In the genomic region with DNA sequence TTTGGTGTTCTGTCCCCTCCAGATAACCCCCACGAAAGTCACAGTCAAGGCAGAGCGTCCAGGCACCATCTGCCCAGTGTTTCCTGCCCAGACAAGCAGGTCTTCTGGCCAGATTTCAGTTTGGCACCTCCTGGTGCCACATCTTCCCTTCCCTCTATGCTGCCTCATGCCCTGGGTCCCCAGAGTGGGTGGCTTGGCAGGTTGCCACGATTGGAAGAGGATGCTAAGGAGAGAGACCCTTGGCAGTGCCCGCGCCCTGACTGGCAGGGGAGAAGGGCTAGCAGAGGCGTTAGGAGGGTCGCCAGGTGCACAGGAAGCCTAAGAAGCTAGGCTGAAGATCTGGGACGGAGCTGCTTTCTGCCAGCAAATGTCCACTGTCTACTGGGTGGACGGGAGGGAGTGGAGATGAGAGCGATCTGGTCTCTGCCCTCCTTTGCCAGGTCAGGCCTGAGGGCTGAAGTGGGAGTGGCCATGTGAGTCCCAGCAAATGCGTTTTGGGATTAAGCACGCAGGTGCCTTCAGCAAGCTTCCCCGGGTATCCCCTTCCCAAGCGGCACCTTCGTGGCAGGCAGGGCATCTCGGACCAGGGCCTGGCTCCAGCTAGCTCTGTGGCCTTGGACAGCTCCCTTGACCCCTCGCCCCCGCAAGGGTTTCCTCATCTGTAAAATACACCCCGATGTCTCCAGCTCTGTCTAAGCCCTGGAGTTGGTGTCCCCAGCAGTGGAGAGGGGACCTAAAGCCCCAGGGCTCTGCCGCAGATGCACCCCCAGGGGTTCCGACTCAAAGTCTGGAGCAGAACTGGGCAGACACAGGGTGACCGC, we compare ENCODE assay signal across 8 cellular contexts. TPM values are rescaled to one million over a fixed set of nuclear protein-coding genes. Genes with fewer than 3 reads are reported as not detected.
DNase-seq lines count a peak whose midpoint lies in the region; FAIRE-seq and TF ChIP-seq lines count a peak whose summit lies in the region.

No MANE protein-coding gene starts in this region.

- H3K79me1 ChIP-seq in H1 (ENCODE audit: low read depth, low read length), result no peaks in the 10 kb centered on the region

- no peak overlapping the region for H4K5ac ChIP-seq in H1 (ENCODE audit: insufficient read length, low read depth, low read length)

- no peak overlapping the region for H3K27ac Mint-ChIP-seq in CD14-positive monocyte
- peak overlapping the region; percentile 53 for H3K27ac Mint-ChIP-seq in neural progenitor cell

- H4K91ac ChIP-seq in H1 (replicated peaks; ENCODE audit: insufficient read length, low read length), result no peak overlapping the region

- H2BK5ac ChIP-seq in H1 (ENCODE audit: low read depth, low read length), result no peak overlapping the region

- TF ChIP-seq RAD21 in H1 (IDR thresholded peaks at IDR 0.05 in 1 of 2, conservative IDR thresholded peaks at IDR 0.05 in 1 of 2; ENCODE audit: low read depth in 2 of 2, low read length in 2 of 2), result no peak

- H3K14ac ChIP-seq in H1 (ENCODE audit: insufficient read length), result no peak overlapping the region

- POLR2A ChIA-PET in H1 (lab: Charles Lee; ENCODE audit: partially characterized antibody), result interaction anchor here (0.9 to 3.2 kb wide), 4 partner anchors 9 to 87 kb away, joined by 3 to 22 read pairs (median 6); no protein-coding TSS in a partner anchor

- CTCF ChIA-PET in H1 (lab: Charles Lee; ENCODE audit: partially characterized antibody), result interaction anchor here (0.7 to 8.2 kb wide), 8 partner anchors 8 to 150 kb away, joined by 3 to 93 read pairs (median 6); a partner anchor contains a TSS

- no peak overlapping the region for H2BK120ac ChIP-seq in H1 (replicated peaks; ENCODE audit: low read depth, low read length)

- H4K20me1 ChIP-seq in H1 (replicated peaks in 1 of 2; ENCODE audit: control insufficient read depth in 1 of 2, insufficient read depth in 2 of 2, low read length in 2 of 2) (peaks cover 2 to 4% of the 10 kb centered on the region in 2 experiments), neural progenitor cell (ENCODE audit: low read depth) (peaks cover 8% of the 10 kb centered on the region)

- peaks cover 0 to 16% (median 11%) of the 10 kb centered on the region in 4 experiments; a peak in 6 of 7 replicates for H3K27me3 ChIP-seq in H1 (replicated peaks in 1 of 4; ENCODE audit: control insufficient read depth in 3 of 4, extremely low read depth in 1 of 4, insufficient read depth in 3 of 4, low read length in 3 of 4)
- H3K27me3 ChIP-seq in neural progenitor cell, result peaks cover 31% of the 10 kb centered on the region

- TF ChIP-seq EP300 in H1 (IDR thresholded peaks at IDR 0.05; ENCODE audit: borderline replicate concordance in 1 of 2, low read depth in 2 of 2, low read length in 2 of 2), result no peak

- H3K18ac ChIP-seq in H1 (ENCODE audit: extremely low read depth, low read length), result peak overlapping the region; percentile 60

- no peak overlapping the region; the same call in 1 of the 2 replicates for H2AK5ac ChIP-seq in H1 (ENCODE audit: low read depth, low read length)

- H3K79me2 ChIP-seq in H1 (ENCODE audit: control insufficient read depth in 1 of 2, insufficient read depth in 2 of 2, low read length in 2 of 2) (no peaks in the 10 kb centered on the region), neural progenitor cell (ENCODE audit: low read depth) (no peaks in the 10 kb centered on the region)

- no peaks in the 10 kb centered on the region for H3K9me3 Mint-ChIP-seq in CD14-positive monocyte
- no peaks in the 10 kb centered on the region for H3K9me3 Mint-ChIP-seq in neural progenitor cell

- H3K36me3 ChIP-seq in H1 (ENCODE audit: control insufficient read depth in 2 of 4, insufficient read depth in 4 of 4, low read length in 3 of 4) (no peaks in the 10 kb centered on the region), neural progenitor cell (no peaks in the 10 kb centered on the region)

- 44% methylated on average over 22 of the region's 22 CpGs; no CpG with 5 or more reads in 1 of the 2 experiments for WGBS in H1 (ENCODE audit: extremely low coverage in 1 of 2, insufficient coverage in 1 of 2, insufficient read length in 1 of 2, insufficient replicate concordance in 2 of 2, low coverage in 1 of 2, low lambda C conversion rate in 2 of 2, missing lambda C conversion rate in 1 of 2), 2 experiments

- H3F3A ChIP-seq in neural progenitor cell (ENCODE audit: low read depth), result peaks cover 38% of the 10 kb centered on the region

- no peak for TF ChIP-seq POLR2A in H1 (IDR thresholded peaks at IDR 0.05; ENCODE audit: control extremely low read depth in 1 of 2, low read depth in 2 of 2, low read length in 2 of 2)

- peak overlapping the region; percentile 24 to 64 (median 35) for H3K4me3 ChIP-seq in H1 (ENCODE audit: extremely low read depth in 1 of 4, insufficient read depth in 2 of 4, low read depth in 3 of 4, low read length in 4 of 4)
- peak overlapping the region; percentile 52 for H3K4me3 ChIP-seq in neural progenitor cell

- H3K4me1 Mint-ChIP-seq in CD14-positive monocyte, result peaks cover 20% of the 10 kb centered on the region
- H3K4me1 Mint-ChIP-seq in neural progenitor cell, result peaks cover 56% of the 10 kb centered on the region

- no peak overlapping the region; the same call in 1 of the 2 replicates for H3K27ac ChIP-seq in H1 (ENCODE audit: low read depth, low read length)
- H3K27ac ChIP-seq in neural progenitor cell, result no peak overlapping the region

- peak overlapping the region; percentile 20 for H4K8ac ChIP-seq in H1 (ENCODE audit: extremely low read depth, insufficient read depth, low read length)

- H3K27me3 Mint-ChIP-seq in CD14-positive monocyte (ENCODE audit: low read depth in 3 of 3) (peaks cover 9 to 28% (median 11%) of the 10 kb centered on the region in 3 donors), neural progenitor cell (ENCODE audit: insufficient read depth, low read depth) (peaks cover 23% of the 10 kb centered on the region)

- peaks cover 11% of the 10 kb centered on the region; the same call in 1 of the 2 replicates for H3K23me2 ChIP-seq in H1 (ENCODE audit: low read depth, low read length)

- H3K4me1 ChIP-seq in H1 (replicated peaks in 1 of 4; ENCODE audit: control insufficient read depth in 3 of 4, insufficient read depth in 4 of 4, low read length in 3 of 4) (peaks cover 3 to 37% (median 29%) of the 10 kb centered on the region in 4 experiments), neural progenitor cell (peaks cover 30% of the 10 kb centered on the region)

- H2BK15ac ChIP-seq in H1 (ENCODE audit: low read length), result peak overlapping the region; percentile 36; the same call in 1 of the 2 replicates

- no peak overlapping the region for H3K4ac ChIP-seq in H1 (replicated peaks; ENCODE audit: insufficient read length, low read depth, low read length)

- H3K4me3 Mint-ChIP-seq in CD14-positive monocyte, result peak overlapping the region; percentile 39 to 62
- H3K4me3 Mint-ChIP-seq in neural progenitor cell, result peak overlapping the region; percentile 76

- FAIRE-seq in H1 (lab: Jason Lieb, UNC), result no peak
- no peak for FAIRE-seq in RCC 7860 (lab: Jason Lieb, UNC)

- H3K9ac ChIP-seq in H1 (replicated peaks in 1 of 4; ENCODE audit: extremely low read depth in 1 of 4, low read depth in 3 of 4, low read length in 3 of 4) (no peak overlapping the region), neural progenitor cell (no peak overlapping the region)

- intact Hi-C loops in CD14-positive monocyte (cut with micrococcal nuclease), result no loop called here

- no peak overlapping the region for H3K23ac ChIP-seq in H1 (ENCODE audit: insufficient read length)

- H2BK12ac ChIP-seq in H1 (ENCODE audit: low read depth, low read length), result peak overlapping the region; percentile 11; the same call in 1 of the 2 replicates

- H3K4me2 ChIP-seq in H1 (ENCODE audit: insufficient read depth in 1 of 2, low read depth in 2 of 2, low read length in 2 of 2), result peak overlapping the region; percentile 77 to 84
- peak overlapping the region; percentile 94 for H3K4me2 ChIP-seq in neural progenitor cell

- H3K36me3 Mint-ChIP-seq in CD14-positive monocyte (peaks cover 0 to 2% of the 10 kb centered on the region in 2 donors), neural progenitor cell (no peaks in the 10 kb centered on the region)

- TF ChIP-seq CTCF in CD14-positive monocyte (IDR thresholded peaks at IDR 0.05) (no peak), H1 (IDR thresholded peaks at IDR 0.05; ENCODE audit: control extremely low read depth in 1 of 3, insufficient read depth in 1 of 3, low read depth in 1 of 3, low read length in 3 of 3) (no peak), neural progenitor cell (IDR thresholded peaks at IDR 0.05) (no peak), GM20000 (IDR thresholded peaks at IDR 0.05; ENCODE audit: extremely low read depth, missing control alignments) (no peak)

- H3K56ac ChIP-seq in H1 (replicated peaks; ENCODE audit: insufficient read length, low read depth, low read length), result no peak overlapping the region

- H2AFZ ChIP-seq in H1 (ENCODE audit: low read length) (no peak overlapping the region), neural progenitor cell (replicated peaks) (peak overlapping the region; percentile 15)

- no peak for DNase-seq in CD14-positive monocyte (ENCODE audit: low spot score)
- DNase-seq in NCI-H2171 (lab: John Stamatoyannopoulos, UW), result peak; percentile 24
- peak in 1 of 2 experiments; percentile 58 for DNase-seq in H1 (ENCODE audit: low read depth in 1 of 2, low spot score in 2 of 2)
- peak; percentile 72 for DNase-seq in neural progenitor cell (ENCODE audit: low spot score)
- DNase-seq in RCC 7860 (ENCODE audit: low spot score), result no peak
- DNase-seq in SW 1271 (lab: John Stamatoyannopoulos, UW), result no peak
- DNase-seq in NAMALWA (ENCODE audit: low spot score), result no peak
- DNase-seq in GM20000 (ENCODE audit: low spot score), result no peak

- H2BK20ac ChIP-seq in H1 (ENCODE audit: low read length), result no peak overlapping the region

- H3K9me3 ChIP-seq in H1 (ENCODE audit: insufficient read depth in 2 of 2, low read depth in 1 of 2, low read length in 1 of 2), result no peaks in the 10 kb centered on the region
- no peaks in the 10 kb centered on the region for H3K9me3 ChIP-seq in neural progenitor cell (ENCODE audit: low read depth)

RNA-seq across cellular contexts. Expression of a gene that starts 13.4 kb away (rescaled TPM):
- polyA plus RNA-seq in CD14-positive monocyte (100 to 1,000 TPM; 212 to 222 TPM), H1 (2011; rRNA removed) (1.3 and 1.6 TPM in 2 replicates)
- 0.46 and 0.52 TPM in 2 replicates for total RNA-seq in H1 (2021; fragmentation: NEBNext Ultra II Directional; extraction: Animal tissue kit (Norgen Biotek cat#: 25700))
- 1.5 TPM for polyA plus RNA-seq in H1 (2011; cell fraction: cytosol; rRNA removed)
- polyA plus RNA-seq in H1 (2011; cell fraction: nucleus; rRNA removed), result 2.0 TPM
- 0.75 to 2.2 TPM (median 1.1 TPM) in 4 replicates for polyA plus RNA-seq in H1 (2012, experiment 1 of 2)
- polyA plus RNA-seq in H1 (2012, experiment 2 of 2), result 0.81 TPM
- 1.2 TPM for polyA plus RNA-seq in H1 (2013, experiment 1 of 2)
- 1.2 TPM for polyA plus RNA-seq in H1 (2013, experiment 2 of 2)
- polyA minus RNA-seq in H1 (2011; rRNA and poly(A)+ RNA removed), result 1.2 and 1.8 TPM in 2 replicates
- polyA minus RNA-seq in H1 (2011; cell fraction: cytosol; rRNA and poly(A)+ RNA removed), result not detected
- 0.30 TPM for polyA minus RNA-seq in H1 (2011; cell fraction: nucleus; rRNA and poly(A)+ RNA removed)
- 0.28 TPM in 1 of 2 replicates, not detected in the other for total RNA-seq in neural progenitor cell (ENCODE audit: low replicate concordance)

RNA-seq across cellular contexts. Expression of a gene that starts 21.2 kb away (rescaled TPM):
- 1 to 10 TPM in 1 of 2 donors, under 1 TPM in 1; 0.47 to 1.9 TPM for polyA plus RNA-seq in CD14-positive monocyte
- 17.1 and 18.3 TPM in 2 replicates for total RNA-seq in H1 (2021; fragmentation: NEBNext Ultra II Directional; extraction: Animal tissue kit (Norgen Biotek cat#: 25700))
- 55.8 and 58.7 TPM in 2 replicates for polyA plus RNA-seq in H1 (2011; rRNA removed)
- polyA plus RNA-seq in H1 (2011; cell fraction: cytosol; rRNA removed), result 47.4 TPM
- 60.7 TPM for polyA plus RNA-seq in H1 (2011; cell fraction: nucleus; rRNA removed)
- polyA plus RNA-seq in H1 (2012, experiment 1 of 2), result 8.3 to 26.4 TPM (median 23.9 TPM) in 4 replicates
- polyA plus RNA-seq in H1 (2012, experiment 2 of 2), result 21.0 TPM
- 21.4 TPM for polyA plus RNA-seq in H1 (2013, experiment 1 of 2)
- 20.6 TPM for polyA plus RNA-seq in H1 (2013, experiment 2 of 2)
- polyA minus RNA-seq in H1 (2011; rRNA and poly(A)+ RNA removed), result 23.1 and 27.5 TPM in 2 replicates
- polyA minus RNA-seq in H1 (2011; cell fraction: cytosol; rRNA and poly(A)+ RNA removed), result 29.0 TPM
- polyA minus RNA-seq in H1 (2011; cell fraction: nucleus; rRNA and poly(A)+ RNA removed), result 19.2 TPM
- 13.5 and 42.0 TPM in 2 replicates for total RNA-seq in neural progenitor cell (ENCODE audit: low replicate concordance)

Comparison
In these comparisons a context has a peak if more than half of its experiments do, and no peak if none do; other contexts are left out.
1. DNase-seq: peak in NCI-H2171 (single experiment) and neural progenitor cell (single experiment); none in CD14-positive monocyte (single experiment), RCC 7860 (single experiment), SW 1271 (0 of 2), NAMALWA (single experiment) and GM20000 (single experiment).